Comparison of ENCODE assay signal across 26 cellular contexts in the genomic region with DNA sequence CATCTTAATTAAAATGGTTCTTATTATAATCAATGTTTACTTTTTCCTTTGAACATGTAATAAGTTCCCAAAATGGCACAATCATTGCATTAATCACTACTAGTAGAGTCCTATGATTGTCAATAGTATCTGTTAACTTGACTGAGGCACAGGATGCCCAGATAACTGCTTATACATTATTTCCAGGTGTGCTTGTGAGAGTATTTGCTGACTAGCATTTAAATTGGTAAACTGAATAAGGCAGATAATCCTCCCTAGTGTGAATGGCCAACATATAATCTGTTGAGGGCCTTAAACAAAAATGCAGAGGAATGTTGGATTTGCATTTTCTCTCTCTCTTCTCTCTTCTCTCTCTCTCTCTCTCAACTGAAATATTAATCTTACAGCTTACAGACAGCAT.
"Had no signal": no experiment of that assay in that cellular context is flagged by ENCODE, and none has a peak within 500 bp of the region (broad histone marks: within the 10 kb centered on the region; RNA-seq: fewer than 3 reads in every experiment).

No MANE protein-coding gene starts in this region.

- H3K27me3 ChIP-seq: colonic mucosa, dorsolateral prefrontal cortex, esophagus muscularis mucosa, esophagus squamous epithelium, foreskin keratinocyte, gastrocnemius medialis, gastroesophageal sphincter, heart left ventricle, heart right ventricle had no signal

- DNase-seq: colonic mucosa; cortex of kidney; dermis blood vessel endothelial cell; dorsolateral prefrontal cortex; effector CD4-positive, alpha-beta T cell; effector CD8-positive, alpha-beta T cell; effector memory CD4-positive, alpha-beta T cell; effector memory CD8-positive, alpha-beta T cell; endodermal cell; erythroblast; esophagus squamous epithelium; foreskin fibroblast; foreskin keratinocyte; foreskin melanocyte; gastrocnemius medialis; glutamatergic neuron; head of caudate nucleus; heart left ventricle; heart right ventricle had no signal

- H3K36me3 ChIP-seq: colonic mucosa, esophagus muscularis mucosa, esophagus squamous epithelium, gastrocnemius medialis, gastroesophageal sphincter, heart left ventricle, heart right ventricle had no signal

- FAIRE-seq: endometrium, endothelial cell of umbilical vein had no signal

- H3K27ac ChIP-seq: colonic mucosa, coronary artery, dorsolateral prefrontal cortex, epithelial cell of prostate, esophagus muscularis mucosa, esophagus squamous epithelium, foreskin keratinocyte, gastrocnemius medialis, gastroesophageal sphincter, heart left ventricle, heart right ventricle had no signal

- H3K9me3 ChIP-seq: colonic mucosa, esophagus muscularis mucosa, esophagus squamous epithelium, gastrocnemius medialis, gastroesophageal sphincter, heart left ventricle, heart right ventricle had no signal

- H3K4me1 ChIP-seq: colonic mucosa, esophagus muscularis mucosa, esophagus squamous epithelium, foreskin keratinocyte, gastrocnemius medialis, gastroesophageal sphincter, heart left ventricle, heart right ventricle had no signal

- ATAC-seq: effector memory CD8-positive, alpha-beta T cell; esophagus mucosa; foreskin keratinocyte; gastrocnemius medialis; gastroesophageal sphincter; heart left ventricle; heart right ventricle had no signal

- H3K4me3 ChIP-seq: colonic mucosa, coronary artery, dorsolateral prefrontal cortex, esophagus muscularis mucosa, esophagus squamous epithelium, gastrocnemius medialis, gastroesophageal sphincter, heart left ventricle, heart right ventricle had no signal
